Comparison of ENCODE assay signal across 8 cellular contexts in the genomic region with DNA sequence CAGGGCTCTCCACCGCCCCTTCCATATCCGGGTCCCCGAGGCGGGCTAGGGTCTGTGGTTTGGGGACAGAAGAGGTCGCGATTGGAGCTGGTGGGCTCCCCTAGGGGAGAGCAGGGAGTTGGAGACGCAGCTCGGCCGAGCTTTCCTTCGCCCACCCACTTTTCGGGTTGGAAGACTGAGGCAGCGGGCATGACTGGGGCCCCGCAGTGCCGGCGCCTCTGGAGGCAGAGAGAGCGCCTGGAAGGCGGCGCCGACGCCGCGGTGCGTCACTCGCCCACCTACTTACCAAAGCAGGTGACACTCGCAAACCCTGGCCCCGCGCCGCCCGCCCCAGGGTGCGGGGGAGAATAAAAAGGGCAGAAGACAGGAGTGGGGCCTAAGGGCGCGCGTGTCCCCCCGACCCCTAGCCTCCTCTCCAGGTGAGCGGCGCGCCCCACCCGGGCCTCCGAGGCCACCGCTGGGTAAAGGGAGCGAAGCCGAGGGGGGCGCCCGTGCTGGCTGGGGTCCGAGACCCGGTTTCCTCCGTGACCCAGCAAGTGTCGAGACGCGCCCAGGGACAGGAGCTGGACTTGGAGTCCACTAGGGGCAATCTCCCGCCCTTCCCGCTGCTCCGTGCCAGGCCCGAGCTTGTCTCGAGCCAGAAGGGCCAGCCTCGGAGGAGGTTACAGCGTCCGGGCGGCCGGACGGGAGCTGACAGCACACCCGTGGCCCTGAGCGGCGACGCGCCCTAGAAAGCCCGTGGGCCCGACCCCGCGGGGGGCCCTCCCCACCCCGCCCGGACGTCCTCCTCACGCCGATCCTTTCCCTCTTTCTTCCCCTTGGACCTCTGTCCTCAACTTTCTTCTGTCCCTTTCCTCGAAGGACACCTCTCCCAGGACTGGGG. TPM values are rescaled to one million over a fixed set of nuclear protein-coding genes. Genes with fewer than 3 reads are reported as not detected.
DNase-seq lines count a peak whose midpoint lies in the region; ATAC-seq and TF ChIP-seq lines count a peak whose summit lies in the region.

No MANE protein-coding gene starts in this region.

- TF ChIP-seq CTCF in Calu3 (IDR thresholded peaks at IDR 0.05; ENCODE audit: unreplicated experiment), result no peak
- peak in 13 of 56 donors; percentile 8 to 33 (median 17) for TF ChIP-seq CTCF in dorsolateral prefrontal cortex (IDR thresholded peaks at IDR 0.05 in 54 of 56, conservative IDR thresholded peaks at IDR 0.05 in 2 of 56; ENCODE audit: low read depth in 1 of 56, partially characterized antibody in 56 of 56)
- no peak for TF ChIP-seq CTCF in mucosa of descending colon (IDR thresholded peaks at IDR 0.05)

- BruUV-seq in Calu3 (replicated peaks; lab: Mats Ljungman, UMichigan), result no TSS peak

- intact Hi-C loops in Calu3 (cut with micrococcal nuclease; ENCODE audit: unreplicated experiment) (loop anchor here (5.0 kb wide), 2 partner anchors 36 to 121 kb away; a partner anchor contains a TSS), dorsolateral prefrontal cortex (cut with DNase I) (loop anchor here (1.0 to 10.0 kb wide), 5 partner anchors 84 to 286 kb away; a partner anchor contains a TSS), mucosa of descending colon (cut with DNase I, micrococcal nuclease) (loop anchor here in 1 of 2 donors (5.0 kb wide), 1 partner anchor 186 kb away; no protein-coding TSS in a partner anchor)

- H3K27ac Mint-ChIP-seq in Calu3 (ENCODE audit: unreplicated experiment), result peak overlapping the region; percentile 44

- CTCF ChIA-PET in Calu3 (lab: Charles Lee), result interaction anchor here (0.6 to 2.8 kb wide), 6 partner anchors 10 to 283 kb away, joined by 3 to 15 read pairs (median 6); no protein-coding TSS in a partner anchor

- peaks cover 26% of the 10 kb centered on the region for H3K4me1 Mint-ChIP-seq in Calu3 (ENCODE audit: low read depth, unreplicated experiment)

- no peak overlapping the region for H3K9ac ChIP-seq in HUES48 (ENCODE audit: low read depth, low read length)

- H3K9me3 ChIP-seq in HUES48 (ENCODE audit: control insufficient read depth, insufficient read depth, low read length), result no peaks in the 10 kb centered on the region
- no peaks in the 10 kb centered on the region for H3K9me3 ChIP-seq in mucosa of descending colon

- H3K27me3 ChIP-seq in HUES48 (ENCODE audit: control insufficient read depth, insufficient read depth, low read length) (peaks cover 43% of the 10 kb centered on the region), dorsolateral prefrontal cortex (no peaks in the 10 kb centered on the region)

- H3K4me3 Mint-ChIP-seq in Calu3 (ENCODE audit: low read depth, unreplicated experiment), result peak overlapping the region; percentile 71

- peak overlapping the region; percentile 57 for H3K4me3 ChIP-seq in HUES48 (ENCODE audit: low read depth, low read length)
- H3K4me3 ChIP-seq in dorsolateral prefrontal cortex, result peak overlapping the region; percentile 56 to 94 (median 76)
- H3K4me3 ChIP-seq in mucosa of descending colon, result peak overlapping the region; percentile 20

- peaks cover 30% of the 10 kb centered on the region for H3K36me3 Mint-ChIP-seq in Calu3 (ENCODE audit: insufficient read depth, unreplicated experiment)

- no peaks in the 10 kb centered on the region for H3K9me3 Mint-ChIP-seq in Calu3 (ENCODE audit: low read depth, unreplicated experiment)

- DNase-seq in Calu3, result peak; percentile 47
- DNase-seq in activated CD4-positive, alpha-beta T cell treated with anti-CD3 and anti-CD28 coated beads, Interleukin-2, amount 50 U/mL, for 1 hour, result peak; percentile 72
- DNase-seq in dorsolateral prefrontal cortex, result peak in 9 of 10 donors; percentile 24 to 73 (median 61)
- DNase-seq in mucosa of descending colon, result peak; percentile 49 to 81 (median 75)
- peak; percentile 80 for DNase-seq in stimulated activated CD8-positive, alpha-beta memory T cell treated with anti-CD3 and anti-CD28 coated beads, Interleukin-4, amount 100 ng/mL, for 48 hours
- DNase-seq in NCI-H1694 treated with DMSO at 0.1 percent for 48 hours (lab: John Stamatoyannopoulos, UW), result no peak

- no peaks in the 10 kb centered on the region for H3K27me3 Mint-ChIP-seq in Calu3 (ENCODE audit: unreplicated experiment)

- peaks cover 17% of the 10 kb centered on the region for H3K4me1 ChIP-seq in HUES48 (ENCODE audit: control insufficient read depth, insufficient read depth, low read length)
- peaks cover 15% of the 10 kb centered on the region for H3K4me1 ChIP-seq in mucosa of descending colon (ENCODE audit: low read depth)

- H3K27ac ChIP-seq in HUES48 (ENCODE audit: low read depth, low read length) (no peak overlapping the region), dorsolateral prefrontal cortex (peak overlapping the region in 58 of 59 donors; percentile 47 to 98 (median 90))

- H3K36me3 ChIP-seq in HUES48 (ENCODE audit: control insufficient read depth, insufficient read depth, low read length) (no peaks in the 10 kb centered on the region), mucosa of descending colon (ENCODE audit: low read depth) (no peaks in the 10 kb centered on the region)

- peak; percentile 24 for ATAC-seq in GM21423 (IDR thresholded peaks at IDR 0.05; ENCODE audit: unreplicated experiment)
- peak; percentile 50 for ATAC-seq in mucosa of descending colon

RNA-seq across cellular contexts. Expression of a gene that starts 34.4 kb away (rescaled TPM):
- total RNA-seq in Calu3 (2022) (0.10 TPM in 1 of 2 replicates, not detected in the other), dorsolateral prefrontal cortex (10 to 100 TPM; 34.8 to 69.0 (median 50.5) TPM), mucosa of descending colon (1 to 10 TPM in 1 of 3 donors, under 1 TPM in 2; 0.61 to 1.9 (median 0.87) TPM)

Comparison
In these comparisons a context has a peak if more than half of its experiments do, and no peak if none do; other contexts are left out.
1. H3K4me3 ChIP-seq: peak in every context shown above with its lines; median percentile 76 in dorsolateral prefrontal cortex; 57 in HUES48; 20 in mucosa of descending colon.
2. RNA of a gene that starts 34.4 kb away (total RNA-seq): 34.8 to 69.0 TPM in dorsolateral prefrontal cortex; 0.61 to 1.9 TPM in mucosa of descending colon and 0.10 TPM in Calu3; every median in the first group is over 10 times any median in the second.